In genomic region chr5:133642153-133642552, GRCh38 we compare ENCODE assay signal across 20 cellular contexts. TPM values are rescaled to one million over a fixed set of nuclear protein-coding genes. Genes with fewer than 3 reads are reported as not detected.
"Had no signal": no experiment of that assay in that cellular context is flagged by ENCODE, and none has a peak within 500 bp of the region (broad histone marks: within the 10 kb centered on the region; RNA-seq: fewer than 3 reads in every experiment).

No MANE protein-coding gene starts in this region.

- DNase-seq: IMR-90, Karpas-422, KG1, MG63, NCI-H1092, NCI-H1105 treated with DMSO at 0.1 percent for 48 hours, NCI-H1436, NCI-H187, NCI-H2029 treated with DMSO at 0.1 percent for 48 hours, NCI-H2171 treated with DMSO at 0.1 percent for 48 hours, NCI-H345, NCI-H446 treated with DMSO at 0.1 percent for 48 hours, NCI-H510A treated with DMSO at 0.1 percent for 48 hours, NCI-H526, Right ventricle myocardium superior, RPMI8226, SIG-M5 had no signal

- FAIRE-seq: RCC 7860 had no signal

- H3K4me3 ChIP-seq: MG63, SJSA1, SK-N-MC had no signal

- H3K36me3 ChIP-seq: MG63, SJSA1 had no signal

RNA-seq across cellular contexts. Expression of gene FSTL4, which starts 29.8 kb away (rescaled TPM):
- total RNA-seq: Right ventricle myocardium superior had no signal
